10 cellular contexts compared by ENCODE assay signal in genomic region chr13:51444922-51445321, GRCh38. TPM values are rescaled to one million over a fixed set of nuclear protein-coding genes. Genes with fewer than 3 reads are reported as not detected.
DNase-seq lines count a peak whose midpoint lies in the region; ATAC-seq, FAIRE-seq and TF ChIP-seq lines count a peak whose summit lies in the region.
"Had no signal": no experiment of that assay in that cellular context is flagged by ENCODE, and none has a peak within 500 bp of the region (broad histone marks: within the 10 kb centered on the region; RNA-seq: fewer than 3 reads in every experiment).

No MANE protein-coding gene starts in this region.

- no peak overlapping the region for H4K91ac ChIP-seq in H1 (replicated peaks; ENCODE audit: insufficient read length, low read length)

- H3K27me3 ChIP-seq in H1 (replicated peaks in 1 of 4; ENCODE audit: control insufficient read depth in 3 of 4, extremely low read depth in 1 of 4, insufficient read depth in 3 of 4, low read length in 3 of 4) (no peaks in the 10 kb centered on the region; a peak in 1 of 7 replicates), pancreas (no peaks in the 10 kb centered on the region)
- H3K27me3 ChIP-seq: Peyer's patch had no signal

- FAIRE-seq in H1 (lab: Jason Lieb, UNC) (no peak), pancreas (lab: Jason Lieb, UNC) (peak; percentile 32)

- peaks cover 0 to 37% (median under 1%) of the 10 kb centered on the region in 4 experiments; a peak in 2 of 8 replicates for H3K36me3 ChIP-seq in H1 (ENCODE audit: control insufficient read depth in 2 of 4, insufficient read depth in 4 of 4, low read length in 3 of 4)
- peaks cover 0 to 3% (median 0%) of the 10 kb centered on the region in 3 donors for H3K36me3 ChIP-seq in pancreas

- no peak overlapping the region for H2BK20ac ChIP-seq in H1 (ENCODE audit: low read length)

- no peak overlapping the region for H3K18ac ChIP-seq in H1 (ENCODE audit: extremely low read depth, low read length)

- in situ Hi-C loops in G401 (cut with HindIII; ENCODE audit: low sequenced_read_pairs), result no loop called here

- no peak overlapping the region for H4K8ac ChIP-seq in H1 (ENCODE audit: extremely low read depth, insufficient read depth, low read length)

- H2AK5ac ChIP-seq in H1 (ENCODE audit: low read depth, low read length), result no peak overlapping the region

- H3K9me3 ChIP-seq in H1 (ENCODE audit: insufficient read depth in 2 of 2, low read depth in 1 of 2, low read length in 1 of 2), result no peaks in the 10 kb centered on the region
- H3K9me3 ChIP-seq in pancreas, result no peaks in the 10 kb centered on the region
- H3K9me3 ChIP-seq: Peyer's patch had no signal

- 71% methylated on average over 1 of the region's 1 CpG; no CpG with 5 or more reads in 1 of the 2 experiments for WGBS in H1 (ENCODE audit: extremely low coverage in 1 of 2, insufficient coverage in 1 of 2, insufficient read length in 1 of 2, insufficient replicate concordance in 2 of 2, low coverage in 1 of 2, low lambda C conversion rate in 2 of 2, missing lambda C conversion rate in 1 of 2), 2 experiments
- WGBS in pancreas, 2 donors, result 34 to 56% methylated on average over 1 of the region's 1 CpG

- ATAC-seq in pancreas, result peak in 1 of 4 donors; percentile 32
- ATAC-seq: activated T-helper 17 cell treated with anti-CD3 and anti-CD28 coated beads, Interleukin-2, amount 50 U/mL, for 72 hours had no signal

- no peak overlapping the region for H2BK5ac ChIP-seq in H1 (ENCODE audit: low read depth, low read length)

- peak in 1 of 3 experiments; percentile 25; a peak in 2 of 4 replicates for TF ChIP-seq CTCF in H1 (IDR thresholded peaks at IDR 0.05; ENCODE audit: control extremely low read depth in 1 of 3, insufficient read depth in 1 of 3, low read depth in 1 of 3, low read length in 3 of 3)
- no peak for TF ChIP-seq CTCF in pancreas (IDR thresholded peaks at IDR 0.05)

- no peak overlapping the region for H3K23ac ChIP-seq in H1 (ENCODE audit: insufficient read length)

- H3K4me3 ChIP-seq in H1 (ENCODE audit: extremely low read depth in 1 of 4, insufficient read depth in 2 of 4, low read depth in 3 of 4, low read length in 4 of 4) (no peak overlapping the region), pancreas (no peak overlapping the region)
- H3K4me3 ChIP-seq: Peyer's patch had no signal

- no peaks in the 10 kb centered on the region for H3K23me2 ChIP-seq in H1 (ENCODE audit: low read depth, low read length)

- H3K56ac ChIP-seq in H1 (replicated peaks; ENCODE audit: insufficient read length, low read depth, low read length), result no peak overlapping the region

- H3K27ac ChIP-seq in H1 (ENCODE audit: low read depth, low read length) (no peak overlapping the region), pancreas (no peak overlapping the region)
- H3K27ac ChIP-seq: Peyer's patch had no signal

- no peak overlapping the region for H4K5ac ChIP-seq in H1 (ENCODE audit: insufficient read length, low read depth, low read length)

- H2AFZ ChIP-seq in H1 (ENCODE audit: low read length), result no peak overlapping the region

- no peak overlapping the region for H2BK15ac ChIP-seq in H1 (ENCODE audit: low read length)

- POLR2A ChIA-PET in H1 (lab: Charles Lee; ENCODE audit: partially characterized antibody), result interaction anchor here (0.6 to 2.9 kb wide), 4 partner anchors 8 to 326 kb away, joined by 3 to 13 read pairs (median 4); partner anchors contain the start of gene INTS6

- H3K79me2 ChIP-seq in H1 (ENCODE audit: control insufficient read depth in 1 of 2, insufficient read depth in 2 of 2, low read length in 2 of 2), result peaks cover 0 to 2% of the 10 kb centered on the region in 2 experiments; a peak in 1 of 4 replicates

- H2BK120ac ChIP-seq in H1 (replicated peaks; ENCODE audit: low read depth, low read length), result no peak overlapping the region

- TF ChIP-seq POLR2A in H1 (IDR thresholded peaks at IDR 0.05; ENCODE audit: control extremely low read depth in 1 of 2, low read depth in 2 of 2, low read length in 2 of 2), result no peak

- TF ChIP-seq RAD21 in H1 (IDR thresholded peaks at IDR 0.05 in 1 of 2, conservative IDR thresholded peaks at IDR 0.05 in 1 of 2; ENCODE audit: low read depth in 2 of 2, low read length in 2 of 2), result peak; percentile 55 to 56

- H3K4ac ChIP-seq in H1 (replicated peaks; ENCODE audit: insufficient read length, low read depth, low read length), result no peak overlapping the region

- H3K79me1 ChIP-seq in H1 (ENCODE audit: low read depth, low read length), result no peaks in the 10 kb centered on the region

- no peak overlapping the region for H3K4me2 ChIP-seq in H1 (ENCODE audit: insufficient read depth in 1 of 2, low read depth in 2 of 2, low read length in 2 of 2)

- H2BK12ac ChIP-seq in H1 (ENCODE audit: low read depth, low read length), result no peak overlapping the region

- no peaks in the 10 kb centered on the region for H4K20me1 ChIP-seq in H1 (replicated peaks in 1 of 2; ENCODE audit: control insufficient read depth in 1 of 2, insufficient read depth in 2 of 2, low read length in 2 of 2)

- no peak overlapping the region for H3K9ac ChIP-seq in H1 (replicated peaks in 1 of 4; ENCODE audit: extremely low read depth in 1 of 4, low read depth in 3 of 4, low read length in 3 of 4)

- H3K4me1 ChIP-seq in H1 (replicated peaks in 1 of 4; ENCODE audit: control insufficient read depth in 3 of 4, insufficient read depth in 4 of 4, low read length in 3 of 4) (no peaks in the 10 kb centered on the region), pancreas (peaks cover 5 to 12% (median 7%) of the 10 kb centered on the region in 3 donors)

- intact Hi-C loops in pancreas (cut with DNase I), result loop anchor here in 1 of 3 donors (10.0 kb wide), 1 partner anchor 350 kb away; no protein-coding TSS in a partner anchor

- no peak overlapping the region for H3K14ac ChIP-seq in H1 (ENCODE audit: insufficient read length)

- CTCF ChIA-PET in H1 (lab: Charles Lee; ENCODE audit: partially characterized antibody), result interaction anchor here (0.7 to 3.5 kb wide), 17 partner anchors 10 to 355 kb away, joined by 3 to 28 read pairs (median 3); no protein-coding TSS in a partner anchor

- DNase-seq in G401 (ENCODE audit: low spot score), result peak; percentile 45
- DNase-seq in NCI-H446 treated with DMSO at 0.1 percent for 48 hours (lab: John Stamatoyannopoulos, UW), result peak; percentile 14
- no peak for DNase-seq in H1 (ENCODE audit: low read depth in 1 of 2, low spot score in 2 of 2)
- DNase-seq in pancreas, result no peak
- DNase-seq in NCI-H1092 (lab: John Stamatoyannopoulos, UW), result no peak
- no peak for DNase-seq in NCI-H774 (lab: John Stamatoyannopoulos, UW)
- DNase-seq in mesenteric fat pad (ENCODE audit: low spot score), result no peak
- DNase-seq: Peyer's patch; stimulated activated CD4-positive, alpha-beta T cell treated with anti-CD3 and anti-CD28 coated beads, Interleukin-4, amount 100 ng/mL, for 4 hours had no signal

- TF ChIP-seq EP300 in H1 (IDR thresholded peaks at IDR 0.05; ENCODE audit: borderline replicate concordance in 1 of 2, low read depth in 2 of 2, low read length in 2 of 2), result no peak

TF ChIP-seq in H1, 55 proteins besides CTCF, POLR2A, EP300 and RAD21:
- TF ChIP-seq SIRT6 (IDR thresholded peaks at IDR 0.05; ENCODE audit: low read length), result no peak
- TF ChIP-seq CEBPB (IDR thresholded peaks at IDR 0.05; ENCODE audit: low read depth, low read length), result no peak
- TF ChIP-seq CREB1 (IDR thresholded peaks at IDR 0.05), result no peak
- no peak for TF ChIP-seq HDAC2 (IDR thresholded peaks at IDR 0.05; ENCODE audit: borderline replicate concordance in 1 of 2, low read depth in 2 of 2, low read length in 2 of 2)
- no peak for TF ChIP-seq CHD2 (IDR thresholded peaks at IDR 0.05; ENCODE audit: low read length)
- TF ChIP-seq RNF2 (IDR thresholded peaks at IDR 0.05; ENCODE audit: borderline replicate concordance, low read depth, low read length, missing control alignments, poor library complexity, severe bottlenecking), result no peak
- no peak for TF ChIP-seq SP2 (IDR thresholded peaks at IDR 0.05; ENCODE audit: low read length)
- no peak for TF ChIP-seq PHF8 (conservative IDR thresholded peaks at IDR 0.05; ENCODE audit: low read depth, low read length)
- no peak for TF ChIP-seq CBX8 (IDR thresholded peaks at IDR 0.05; ENCODE audit: borderline replicate concordance, low read depth, low read length)
- no peak for TF ChIP-seq BACH1 (IDR thresholded peaks at IDR 0.05; ENCODE audit: low read length)
- TF ChIP-seq NRF1 (IDR thresholded peaks at IDR 0.05; ENCODE audit: low read depth, low read length), result no peak
- no peak for TF ChIP-seq SP4 (IDR thresholded peaks at IDR 0.05; ENCODE audit: low read length)
- no peak for TF ChIP-seq CBX5 (IDR thresholded peaks at IDR 0.05; ENCODE audit: low read depth, low read length)
- TF ChIP-seq EZH2 (IDR thresholded peaks at IDR 0.05; ENCODE audit: low read depth, low read length, severe bottlenecking), result no peak
- TF ChIP-seq NANOG (IDR thresholded peaks at IDR 0.05; ENCODE audit: insufficient read depth, low read depth, low read length, poor library complexity, severe bottlenecking), result no peak
- no peak for TF ChIP-seq KDM4A (IDR thresholded peaks at IDR 0.05; ENCODE audit: low read depth, low read length, severe bottlenecking)
- TF ChIP-seq JUN (IDR thresholded peaks at IDR 0.05; ENCODE audit: low read depth, low read length), result no peak

RNA-seq across cellular contexts. Expression of gene INTS6, which starts 7.9 kb away (rescaled TPM):
- 27.4 and 32.3 TPM in 2 replicates for total RNA-seq in G401 (2014; rRNA removed; shearing (Covaris generic))
- 42.6 and 42.8 TPM in 2 replicates for total RNA-seq in H1 (2021; fragmentation: NEBNext Ultra II Directional; extraction: Animal tissue kit (Norgen Biotek cat#: 25700))
- polyA plus RNA-seq in H1 (2011; rRNA removed) (7.4 and 12.6 TPM in 2 replicates), pancreas (10 to 100 TPM; 10.9 to 11.4 TPM)
- polyA plus RNA-seq in H1 (2011; cell fraction: cytosol; rRNA removed), result 12.2 TPM
- 18.2 TPM for polyA plus RNA-seq in H1 (2011; cell fraction: nucleus; rRNA removed)
- polyA plus RNA-seq in H1 (2012, experiment 1 of 2), result 16.8 to 32.2 TPM (median 20.4 TPM) in 4 replicates
- polyA plus RNA-seq in H1 (2012, experiment 2 of 2), result 1.5 TPM
- 16.3 TPM for polyA plus RNA-seq in H1 (2013, experiment 1 of 2)
- 17.7 TPM for polyA plus RNA-seq in H1 (2013, experiment 2 of 2)
- polyA minus RNA-seq in H1 (2011; rRNA and poly(A)+ RNA removed), result 95.8 and 153 TPM in 2 replicates
- 25.7 TPM for polyA minus RNA-seq in H1 (2011; cell fraction: cytosol; rRNA and poly(A)+ RNA removed)
- polyA minus RNA-seq in H1 (2011; cell fraction: nucleus; rRNA and poly(A)+ RNA removed), result 101 TPM
- total RNA-seq in pancreas (10 to 100 TPM; 23.7 to 44.8 (median 29.7) TPM), mesenteric fat pad (39.8 TPM)

Comparison
In these comparisons a context has a peak if more than half of its experiments do, and no peak if none do; other contexts are left out.
1. DNase-seq: peak in G401 (single experiment) and NCI-H446 treated with DMSO at 0.1 percent for 48 hours (single experiment); none in H1 (0 of 2), pancreas (0 of 6), NCI-H1092 (single experiment), NCI-H774 (single experiment) and mesenteric fat pad (single experiment).